ENCODE assay signal across 1 cellular context in the genomic region with DNA sequence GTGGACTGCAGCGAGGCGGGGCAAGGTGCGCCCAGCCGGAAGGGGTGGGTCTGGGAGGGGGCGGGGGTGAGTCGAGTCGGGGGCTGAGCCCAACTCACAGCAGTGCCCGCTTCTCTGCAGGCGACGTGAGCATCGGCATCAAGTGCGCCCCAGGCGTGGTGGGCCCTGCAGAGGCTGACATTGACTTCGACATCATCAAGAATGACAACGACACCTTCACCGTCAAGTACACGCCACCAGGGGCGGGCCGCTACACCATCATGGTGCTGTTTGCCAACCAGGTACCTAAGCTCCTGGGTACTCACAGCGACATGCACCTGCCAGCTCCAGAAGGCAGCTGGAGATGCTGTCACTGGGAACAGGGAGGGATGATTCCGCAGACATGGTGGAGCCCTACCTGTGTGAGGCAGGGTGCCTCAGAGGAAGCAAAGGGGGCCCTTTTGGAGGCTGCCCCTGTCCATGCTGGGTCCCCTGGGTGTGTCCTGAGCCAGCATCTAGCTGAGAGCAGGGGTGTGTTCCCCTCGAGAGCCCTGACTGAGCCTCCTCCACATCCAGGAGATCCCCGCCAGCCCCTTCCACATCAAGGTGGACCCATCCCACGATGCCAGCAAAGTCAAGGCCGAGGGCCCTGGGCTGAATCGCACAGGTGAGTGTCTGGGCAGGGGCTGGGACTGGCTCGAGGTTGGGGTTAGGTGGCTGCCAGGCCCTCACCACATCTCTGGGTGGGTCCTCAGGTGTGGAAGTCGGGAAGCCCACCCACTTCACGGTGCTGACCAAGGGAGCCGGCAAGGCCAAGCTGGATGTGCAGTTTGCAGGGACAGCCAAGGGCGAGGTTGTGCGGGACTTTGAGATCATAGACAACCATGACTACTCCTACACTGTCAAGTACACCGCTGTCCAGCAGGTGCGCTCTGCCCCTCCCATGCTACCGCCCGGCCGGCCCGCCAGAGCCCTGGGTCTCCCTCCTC.
TF ChIP-seq lines count a peak whose summit lies in the region.

No MANE protein-coding gene starts in this region.

TF ChIP-seq in K562, 482 proteins besides CTCF, POLR2A, EP300 and RAD21 (continues in another document):
- TF ChIP-seq RBM22 (IDR thresholded peaks at IDR 0.05; ENCODE audit: low read depth, low read length, poor library complexity, severe bottlenecking) (peak; percentile 87), ERF (CRISPR knock-in tag; IDR thresholded peaks at IDR 0.05) (no peak), FOXJ3 (CRISPR knock-in tag; IDR thresholded peaks at IDR 0.05) (no peak), RBFOX2 (IDR thresholded peaks at IDR 0.05; ENCODE audit: low read depth, low read length) (peak; percentile 13), CSDE1 (IDR thresholded peaks at IDR 0.05) (no peak), ZNF239 (CRISPR knock-in tag; IDR thresholded peaks at IDR 0.05) (no peak), ZNF224 (CRISPR knock-in tag; IDR thresholded peaks at IDR 0.05) (0 out of 2 replicates have a peak, but pooled peaks have one; percentile 19), ZNF583 (CRISPR knock-in tag; IDR thresholded peaks at IDR 0.05) (no peak), TSC22D4 (tag; IDR thresholded peaks at IDR 0.05) (no peak), MYBL2 (IDR thresholded peaks at IDR 0.05; ENCODE audit: low read depth) (no peak), MYBL2 (CRISPR knock-in tag; IDR thresholded peaks at IDR 0.05; ENCODE audit: borderline replicate concordance) (no peak), ZKSCAN3 (CRISPR knock-in tag; IDR thresholded peaks at IDR 0.05) (no peak), ZNF444 (CRISPR knock-in tag; IDR thresholded peaks at IDR 0.05) (no peak), SMAD3 (CRISPR knock-in tag; conservative IDR thresholded peaks at IDR 0.05) (no peak), POLR2G (IDR thresholded peaks at IDR 0.05; ENCODE audit: low read depth, low read length) (peak; percentile 67), LCOR (CRISPR knock-in tag; IDR thresholded peaks at IDR 0.05) (no peak), ZNF778 (CRISPR knock-in tag; IDR thresholded peaks at IDR 0.05) (no peak), PHF21A (IDR thresholded peaks at IDR 0.05; ENCODE audit: borderline replicate concordance, low read depth) (no peak), EWSR1 (IDR thresholded peaks at IDR 0.05; ENCODE audit: borderline replicate concordance, low read depth, partially characterized antibody) (no peak), PRMT5 (CRISPR knock-in tag; IDR thresholded peaks at IDR 0.05) (0 out of 2 replicates have a peak, but pooled peaks have one; percentile 18), GTF2A2 (tag; IDR thresholded peaks at IDR 0.05) (no peak), SAP30 (IDR thresholded peaks at IDR 0.05; ENCODE audit: borderline replicate concordance, insufficient read depth, low read depth, low read length, poor library complexity, severe bottlenecking) (no peak), ZNF561 (CRISPR knock-in tag; conservative IDR thresholded peaks at IDR 0.05) (no peak), GTF2E2 (tag; IDR thresholded peaks at IDR 0.05) (no peak), KDM4B (IDR thresholded peaks at IDR 0.05; ENCODE audit: borderline replicate concordance in 2 of 2, low read depth in 1 of 2) (no peak), ZNF143 (CRISPR knock-in tag; IDR thresholded peaks at IDR 0.05) (0 out of 2 replicates have a peak, but pooled peaks have one; percentile 24)
- TF ChIP-seq, protein P1, sequence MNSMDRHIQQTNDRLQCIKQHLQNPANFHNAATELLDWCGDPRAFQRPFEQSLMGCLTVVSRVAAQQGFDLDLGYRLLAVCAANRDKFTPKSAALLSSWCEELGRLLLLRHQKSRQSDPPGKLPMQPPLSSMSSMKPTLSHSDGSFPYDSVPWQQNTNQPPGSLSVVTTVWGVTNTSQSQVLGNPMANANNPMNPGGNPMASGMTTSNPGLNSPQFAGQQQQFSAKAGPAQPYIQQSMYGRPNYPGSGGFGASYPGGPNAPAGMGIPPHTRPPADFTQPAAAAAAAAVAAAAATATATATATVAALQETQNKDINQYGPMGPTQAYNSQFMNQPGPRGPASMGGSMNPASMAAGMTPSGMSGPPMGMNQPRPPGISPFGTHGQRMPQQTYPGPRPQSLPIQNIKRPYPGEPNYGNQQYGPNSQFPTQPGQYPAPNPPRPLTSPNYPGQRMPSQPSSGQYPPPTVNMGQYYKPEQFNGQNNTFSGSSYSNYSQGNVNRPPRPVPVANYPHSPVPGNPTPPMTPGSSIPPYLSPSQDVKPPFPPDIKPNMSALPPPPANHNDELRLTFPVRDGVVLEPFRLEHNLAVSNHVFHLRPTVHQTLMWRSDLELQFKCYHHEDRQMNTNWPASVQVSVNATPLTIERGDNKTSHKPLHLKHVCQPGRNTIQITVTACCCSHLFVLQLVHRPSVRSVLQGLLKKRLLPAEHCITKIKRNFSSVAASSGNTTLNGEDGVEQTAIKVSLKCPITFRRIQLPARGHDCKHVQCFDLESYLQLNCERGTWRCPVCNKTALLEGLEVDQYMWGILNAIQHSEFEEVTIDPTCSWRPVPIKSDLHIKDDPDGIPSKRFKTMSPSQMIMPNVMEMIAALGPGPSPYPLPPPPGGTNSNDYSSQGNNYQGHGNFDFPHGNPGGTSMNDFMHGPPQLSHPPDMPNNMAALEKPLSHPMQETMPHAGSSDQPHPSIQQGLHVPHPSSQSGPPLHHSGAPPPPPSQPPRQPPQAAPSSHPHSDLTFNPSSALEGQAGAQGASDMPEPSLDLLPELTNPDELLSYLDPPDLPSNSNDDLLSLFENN (IDR thresholded peaks at IDR 0.05; ENCODE audit: low read depth in 2 of 2, low read length in 2 of 2): no peak
- TF ChIP-seq, protein P2, sequence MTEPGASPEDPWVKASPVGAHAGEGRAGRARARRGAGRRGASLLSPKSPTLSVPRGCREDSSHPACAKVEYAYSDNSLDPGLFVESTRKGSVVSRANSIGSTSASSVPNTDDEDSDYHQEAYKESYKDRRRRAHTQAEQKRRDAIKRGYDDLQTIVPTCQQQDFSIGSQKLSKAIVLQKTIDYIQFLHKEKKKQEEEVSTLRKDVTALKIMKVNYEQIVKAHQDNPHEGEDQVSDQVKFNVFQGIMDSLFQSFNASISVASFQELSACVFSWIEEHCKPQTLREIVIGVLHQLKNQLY (CRISPR knock-in tag; conservative IDR thresholded peaks at IDR 0.05): no peak
- TF ChIP-seq, protein P3, sequence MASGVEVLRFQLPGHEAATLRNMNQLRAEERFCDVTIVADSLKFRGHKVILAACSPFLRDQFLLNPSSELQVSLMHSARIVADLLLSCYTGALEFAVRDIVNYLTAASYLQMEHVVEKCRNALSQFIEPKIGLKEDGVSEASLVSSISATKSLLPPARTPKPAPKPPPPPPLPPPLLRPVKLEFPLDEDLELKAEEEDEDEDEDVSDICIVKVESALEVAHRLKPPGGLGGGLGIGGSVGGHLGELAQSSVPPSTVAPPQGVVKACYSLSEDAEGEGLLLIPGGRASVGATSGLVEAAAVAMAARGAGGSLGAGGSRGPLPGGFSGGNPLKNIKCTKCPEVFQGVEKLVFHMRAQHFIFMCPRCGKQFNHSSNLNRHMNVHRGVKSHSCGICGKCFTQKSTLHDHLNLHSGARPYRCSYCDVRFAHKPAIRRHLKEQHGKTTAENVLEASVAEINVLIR (CRISPR knock-in tag; IDR thresholded peaks at IDR 0.05): no peak
- TF ChIP-seq, protein P4, sequence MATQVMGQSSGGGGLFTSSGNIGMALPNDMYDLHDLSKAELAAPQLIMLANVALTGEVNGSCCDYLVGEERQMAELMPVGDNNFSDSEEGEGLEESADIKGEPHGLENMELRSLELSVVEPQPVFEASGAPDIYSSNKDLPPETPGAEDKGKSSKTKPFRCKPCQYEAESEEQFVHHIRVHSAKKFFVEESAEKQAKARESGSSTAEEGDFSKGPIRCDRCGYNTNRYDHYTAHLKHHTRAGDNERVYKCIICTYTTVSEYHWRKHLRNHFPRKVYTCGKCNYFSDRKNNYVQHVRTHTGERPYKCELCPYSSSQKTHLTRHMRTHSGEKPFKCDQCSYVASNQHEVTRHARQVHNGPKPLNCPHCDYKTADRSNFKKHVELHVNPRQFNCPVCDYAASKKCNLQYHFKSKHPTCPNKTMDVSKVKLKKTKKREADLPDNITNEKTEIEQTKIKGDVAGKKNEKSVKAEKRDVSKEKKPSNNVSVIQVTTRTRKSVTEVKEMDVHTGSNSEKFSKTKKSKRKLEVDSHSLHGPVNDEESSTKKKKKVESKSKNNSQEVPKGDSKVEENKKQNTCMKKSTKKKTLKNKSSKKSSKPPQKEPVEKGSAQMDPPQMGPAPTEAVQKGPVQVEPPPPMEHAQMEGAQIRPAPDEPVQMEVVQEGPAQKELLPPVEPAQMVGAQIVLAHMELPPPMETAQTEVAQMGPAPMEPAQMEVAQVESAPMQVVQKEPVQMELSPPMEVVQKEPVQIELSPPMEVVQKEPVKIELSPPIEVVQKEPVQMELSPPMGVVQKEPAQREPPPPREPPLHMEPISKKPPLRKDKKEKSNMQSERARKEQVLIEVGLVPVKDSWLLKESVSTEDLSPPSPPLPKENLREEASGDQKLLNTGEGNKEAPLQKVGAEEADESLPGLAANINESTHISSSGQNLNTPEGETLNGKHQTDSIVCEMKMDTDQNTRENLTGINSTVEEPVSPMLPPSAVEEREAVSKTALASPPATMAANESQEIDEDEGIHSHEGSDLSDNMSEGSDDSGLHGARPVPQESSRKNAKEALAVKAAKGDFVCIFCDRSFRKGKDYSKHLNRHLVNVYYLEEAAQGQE (CRISPR knock-in tag; IDR thresholded peaks at IDR 0.05; ENCODE audit: low read depth): no peak
- TF ChIP-seq, protein P5, sequence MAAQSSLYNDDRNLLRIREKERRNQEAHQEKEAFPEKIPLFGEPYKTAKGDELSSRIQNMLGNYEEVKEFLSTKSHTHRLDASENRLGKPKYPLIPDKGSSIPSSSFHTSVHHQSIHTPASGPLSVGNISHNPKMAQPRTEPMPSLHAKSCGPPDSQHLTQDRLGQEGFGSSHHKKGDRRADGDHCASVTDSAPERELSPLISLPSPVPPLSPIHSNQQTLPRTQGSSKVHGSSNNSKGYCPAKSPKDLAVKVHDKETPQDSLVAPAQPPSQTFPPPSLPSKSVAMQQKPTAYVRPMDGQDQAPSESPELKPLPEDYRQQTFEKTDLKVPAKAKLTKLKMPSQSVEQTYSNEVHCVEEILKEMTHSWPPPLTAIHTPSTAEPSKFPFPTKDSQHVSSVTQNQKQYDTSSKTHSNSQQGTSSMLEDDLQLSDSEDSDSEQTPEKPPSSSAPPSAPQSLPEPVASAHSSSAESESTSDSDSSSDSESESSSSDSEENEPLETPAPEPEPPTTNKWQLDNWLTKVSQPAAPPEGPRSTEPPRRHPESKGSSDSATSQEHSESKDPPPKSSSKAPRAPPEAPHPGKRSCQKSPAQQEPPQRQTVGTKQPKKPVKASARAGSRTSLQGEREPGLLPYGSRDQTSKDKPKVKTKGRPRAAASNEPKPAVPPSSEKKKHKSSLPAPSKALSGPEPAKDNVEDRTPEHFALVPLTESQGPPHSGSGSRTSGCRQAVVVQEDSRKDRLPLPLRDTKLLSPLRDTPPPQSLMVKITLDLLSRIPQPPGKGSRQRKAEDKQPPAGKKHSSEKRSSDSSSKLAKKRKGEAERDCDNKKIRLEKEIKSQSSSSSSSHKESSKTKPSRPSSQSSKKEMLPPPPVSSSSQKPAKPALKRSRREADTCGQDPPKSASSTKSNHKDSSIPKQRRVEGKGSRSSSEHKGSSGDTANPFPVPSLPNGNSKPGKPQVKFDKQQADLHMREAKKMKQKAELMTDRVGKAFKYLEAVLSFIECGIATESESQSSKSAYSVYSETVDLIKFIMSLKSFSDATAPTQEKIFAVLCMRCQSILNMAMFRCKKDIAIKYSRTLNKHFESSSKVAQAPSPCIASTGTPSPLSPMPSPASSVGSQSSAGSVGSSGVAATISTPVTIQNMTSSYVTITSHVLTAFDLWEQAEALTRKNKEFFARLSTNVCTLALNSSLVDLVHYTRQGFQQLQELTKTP (IDR thresholded peaks at IDR 0.05; ENCODE audit: low read depth in 1 of 2, partially characterized antibody in 2 of 2): no peak
- TF ChIP-seq, protein P6, sequence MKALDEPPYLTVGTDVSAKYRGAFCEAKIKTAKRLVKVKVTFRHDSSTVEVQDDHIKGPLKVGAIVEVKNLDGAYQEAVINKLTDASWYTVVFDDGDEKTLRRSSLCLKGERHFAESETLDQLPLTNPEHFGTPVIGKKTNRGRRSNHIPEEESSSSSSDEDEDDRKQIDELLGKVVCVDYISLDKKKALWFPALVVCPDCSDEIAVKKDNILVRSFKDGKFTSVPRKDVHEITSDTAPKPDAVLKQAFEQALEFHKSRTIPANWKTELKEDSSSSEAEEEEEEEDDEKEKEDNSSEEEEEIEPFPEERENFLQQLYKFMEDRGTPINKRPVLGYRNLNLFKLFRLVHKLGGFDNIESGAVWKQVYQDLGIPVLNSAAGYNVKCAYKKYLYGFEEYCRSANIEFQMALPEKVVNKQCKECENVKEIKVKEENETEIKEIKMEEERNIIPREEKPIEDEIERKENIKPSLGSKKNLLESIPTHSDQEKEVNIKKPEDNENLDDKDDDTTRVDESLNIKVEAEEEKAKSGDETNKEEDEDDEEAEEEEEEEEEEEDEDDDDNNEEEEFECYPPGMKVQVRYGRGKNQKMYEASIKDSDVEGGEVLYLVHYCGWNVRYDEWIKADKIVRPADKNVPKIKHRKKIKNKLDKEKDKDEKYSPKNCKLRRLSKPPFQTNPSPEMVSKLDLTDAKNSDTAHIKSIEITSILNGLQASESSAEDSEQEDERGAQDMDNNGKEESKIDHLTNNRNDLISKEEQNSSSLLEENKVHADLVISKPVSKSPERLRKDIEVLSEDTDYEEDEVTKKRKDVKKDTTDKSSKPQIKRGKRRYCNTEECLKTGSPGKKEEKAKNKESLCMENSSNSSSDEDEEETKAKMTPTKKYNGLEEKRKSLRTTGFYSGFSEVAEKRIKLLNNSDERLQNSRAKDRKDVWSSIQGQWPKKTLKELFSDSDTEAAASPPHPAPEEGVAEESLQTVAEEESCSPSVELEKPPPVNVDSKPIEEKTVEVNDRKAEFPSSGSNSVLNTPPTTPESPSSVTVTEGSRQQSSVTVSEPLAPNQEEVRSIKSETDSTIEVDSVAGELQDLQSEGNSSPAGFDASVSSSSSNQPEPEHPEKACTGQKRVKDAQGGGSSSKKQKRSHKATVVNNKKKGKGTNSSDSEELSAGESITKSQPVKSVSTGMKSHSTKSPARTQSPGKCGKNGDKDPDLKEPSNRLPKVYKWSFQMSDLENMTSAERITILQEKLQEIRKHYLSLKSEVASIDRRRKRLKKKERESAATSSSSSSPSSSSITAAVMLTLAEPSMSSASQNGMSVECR (CRISPR knock-in tag; IDR thresholded peaks at IDR 0.05): 0 out of 2 replicates have a peak, but pooled peaks have one; percentile 27
- TF ChIP-seq, protein P7, sequence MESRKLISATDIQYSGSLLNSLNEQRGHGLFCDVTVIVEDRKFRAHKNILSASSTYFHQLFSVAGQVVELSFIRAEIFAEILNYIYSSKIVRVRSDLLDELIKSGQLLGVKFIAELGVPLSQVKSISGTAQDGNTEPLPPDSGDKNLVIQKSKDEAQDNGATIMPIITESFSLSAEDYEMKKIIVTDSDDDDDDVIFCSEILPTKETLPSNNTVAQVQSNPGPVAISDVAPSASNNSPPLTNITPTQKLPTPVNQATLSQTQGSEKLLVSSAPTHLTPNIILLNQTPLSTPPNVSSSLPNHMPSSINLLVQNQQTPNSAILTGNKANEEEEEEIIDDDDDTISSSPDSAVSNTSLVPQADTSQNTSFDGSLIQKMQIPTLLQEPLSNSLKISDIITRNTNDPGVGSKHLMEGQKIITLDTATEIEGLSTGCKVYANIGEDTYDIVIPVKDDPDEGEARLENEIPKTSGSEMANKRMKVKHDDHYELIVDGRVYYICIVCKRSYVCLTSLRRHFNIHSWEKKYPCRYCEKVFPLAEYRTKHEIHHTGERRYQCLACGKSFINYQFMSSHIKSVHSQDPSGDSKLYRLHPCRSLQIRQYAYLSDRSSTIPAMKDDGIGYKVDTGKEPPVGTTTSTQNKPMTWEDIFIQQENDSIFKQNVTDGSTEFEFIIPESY (CRISPR knock-in tag; IDR thresholded peaks at IDR 0.05): peak; percentile 70; the same call in 1 of the 2 replicates
